ENCODE assay signal across 12 cellular contexts in genomic region chr7:44983742-44984477, GRCh38. TPM values are rescaled to one million over a fixed set of nuclear protein-coding genes. Genes with fewer than 3 reads are reported as not detected.
DNase-seq lines count a peak whose midpoint lies in the region; ATAC-seq, FAIRE-seq and TF ChIP-seq lines count a peak whose summit lies in the region.
"Had no signal": no experiment of that assay in that cellular context is flagged by ENCODE, and none has a peak within 500 bp of the region (broad histone marks: within the 10 kb centered on the region; RNA-seq: fewer than 3 reads in every experiment).

No MANE protein-coding gene starts in this region.

- H3F3A ChIP-seq in GM23248 (ENCODE audit: insufficient read depth): peaks cover 63% of the 10 kb centered on the region

- 80 to 85% methylated on average over 6 of the region's 6 CpGs for WGBS in GM23248 (ENCODE audit: low coverage in 1 of 2, low lambda C conversion rate in 2 of 2, missing lambda C conversion rate in 2 of 2), 2 experiments
- WGBS in HepG2 (ENCODE audit: low lambda C conversion rate): 43% methylated on average over 6 of the region's 6 CpGs

- POLR2A ChIA-PET in activated CD8-positive, alpha-beta T cell treated with anti-CD3 and anti-CD28 coated beads for 36 hours (lab: Charles Lee): interaction anchor here (0.6 to 16.8 kb wide), 17 partner anchors 9 to 345 kb away, joined by 3 to 328 read pairs (median 5); partner anchors contain the start of genes CCM2, H2AZ2, PPIA and TBRG4
- POLR2A ChIA-PET in GM10248 (lab: Yijun Ruan, JAX): interaction anchor here (0.7 to 1.9 kb wide), 5 partner anchors 13 to 53 kb away, joined by 3 to 13 read pairs (median 3); partner anchors contain the start of gene CCM2
- POLR2A ChIA-PET in HepG2 (lab: Yijun Ruan, JAX): no interaction called here

- no peaks in the 10 kb centered on the region for H3K9me3 ChIP-seq in GM23248 (ENCODE audit: low read depth)
- H3K9me3 ChIP-seq in iPS-20b (ENCODE audit: insufficient read depth, low read depth, low read length): no peaks in the 10 kb centered on the region
- no peaks in the 10 kb centered on the region for H3K9me3 ChIP-seq in HepG2 (ENCODE audit: low read length)

- TF ChIP-seq CTCF in 22Rv1 (IDR thresholded peaks at IDR 0.05): no peak
- TF ChIP-seq CTCF in activated CD8-positive, alpha-beta T cell treated with anti-CD3 and anti-CD28 coated beads for 36 hours (IDR thresholded peaks at IDR 0.05): no peak
- TF ChIP-seq CTCF in GM10248 (IDR thresholded peaks at IDR 0.05; ENCODE audit: control extremely low read depth, extremely low read depth, low read depth, missing control alignments): no peak
- TF ChIP-seq CTCF in HepG2 (CRISPR knock-in tag; IDR thresholded peaks at IDR 0.05): no peak

- H3K9me3 Mint-ChIP-seq in activated CD8-positive, alpha-beta T cell treated with anti-CD3 and anti-CD28 coated beads for 36 hours: no peaks in the 10 kb centered on the region

- H3K4me3 ChIP-seq in GM23248: no peak overlapping the region; the same call in 1 of the 2 replicates
- H3K4me3 ChIP-seq in iPS-20b (ENCODE audit: low read length): peak overlapping the region; percentile 100; the same call in 1 of the 2 replicates
- no peak overlapping the region for H3K4me3 ChIP-seq in HepG2 (replicated peaks in 1 of 3; ENCODE audit: insufficient read depth in 1 of 3, low read depth in 2 of 3, low read length in 3 of 3)

- peaks cover 27% of the 10 kb centered on the region for H3K36me3 ChIP-seq in GM23248 (ENCODE audit: low read depth)
- peaks cover 51% of the 10 kb centered on the region for H3K36me3 ChIP-seq in iPS-20b (ENCODE audit: insufficient read depth, low read depth, low read length)
- no peaks in the 10 kb centered on the region for H3K36me3 ChIP-seq in HepG2 (replicated peaks in 1 of 2; ENCODE audit: control insufficient read depth in 1 of 2, insufficient read depth in 2 of 2, low read length in 2 of 2)

- intact Hi-C loops in activated CD8-positive, alpha-beta T cell treated with anti-CD3 and anti-CD28 coated beads for 36 hours (cut with micrococcal nuclease): loop anchor here (2.0 to 10.0 kb wide), 2 partner anchors 17 to 129 kb away; partner anchors contain the start of gene CCM2
- intact Hi-C loops in HepG2 (cut with micrococcal nuclease; ENCODE audit: unreplicated experiment): no loop called here

- no peak for TF ChIP-seq POLR2A in HepG2 (IDR thresholded peaks at IDR 0.05; ENCODE audit: insufficient read depth in 1 of 2, low read depth in 2 of 2, low read length in 2 of 2)

- H4K20me1 ChIP-seq in GM23248 (ENCODE audit: insufficient read depth): no peaks in the 10 kb centered on the region
- no peaks in the 10 kb centered on the region for H4K20me1 ChIP-seq in HepG2 (ENCODE audit: insufficient read depth, low read length)

- peaks cover 25% of the 10 kb centered on the region for H3K79me2 ChIP-seq in GM23248 (ENCODE audit: insufficient read depth)
- H3K79me2 ChIP-seq in HepG2 (ENCODE audit: insufficient read depth, low read length): no peaks in the 10 kb centered on the region

- H3K4me1 ChIP-seq in GM23248 (ENCODE audit: insufficient read depth): peaks cover 36% of the 10 kb centered on the region
- H3K4me1 ChIP-seq in iPS-20b (ENCODE audit: insufficient read depth, low read length): peaks cover 10% of the 10 kb centered on the region; the same call in 1 of the 2 replicates
- H3K4me1 ChIP-seq in HepG2 (ENCODE audit: insufficient read depth, low read length): peaks cover 10% of the 10 kb centered on the region

- CTCF ChIA-PET in activated CD8-positive, alpha-beta T cell treated with anti-CD3 and anti-CD28 coated beads for 36 hours (lab: Charles Lee): interaction anchor here (1.1 to 7.1 kb wide), 4 partner anchors 11 to 153 kb away, joined by 3 to 42 read pairs (median 14); no protein-coding TSS in a partner anchor
- CTCF ChIA-PET in GM10248 (lab: Yijun Ruan, JAX) (interaction anchor here (1.1 to 2.1 kb wide), 6 partner anchors 10 to 101 kb away, joined by 3 to 7 read pairs (median 3); no protein-coding TSS in a partner anchor), HepG2 (lab: Yijun Ruan, JAX; ENCODE audit: low intra/inter-chr PET ratio, low total read pairs) (no interaction called here)

- H3K27ac ChIP-seq in 22Rv1 (peak overlapping the region; percentile 87), GM23248 (no peak overlapping the region), iPS-20b (ENCODE audit: low read length) (no peak overlapping the region), HepG2 (ENCODE audit: extremely low read length, insufficient read depth, low read length) (no peak overlapping the region)

- H3K9me2 ChIP-seq in GM23248 (ENCODE audit: insufficient read depth): no peaks in the 10 kb centered on the region

- no peak for ATAC-seq in activated CD8-positive, alpha-beta T cell treated with anti-CD3 and anti-CD28 coated beads for 36 hours
- ATAC-seq in GM21423 (IDR thresholded peaks at IDR 0.05; ENCODE audit: unreplicated experiment) (no peak), HepG2 (no peak)

- TF ChIP-seq RAD21 in HepG2 (CRISPR knock-in tag; IDR thresholded peaks at IDR 0.05): no peak

- peaks cover 65% of the 10 kb centered on the region for H3K4me1 Mint-ChIP-seq in activated CD8-positive, alpha-beta T cell treated with anti-CD3 and anti-CD28 coated beads for 36 hours (ENCODE audit: low read depth)

- H3K27me3 Mint-ChIP-seq in activated CD8-positive, alpha-beta T cell treated with anti-CD3 and anti-CD28 coated beads for 36 hours: no peaks in the 10 kb centered on the region

- no peaks in the 10 kb centered on the region for H3K27me3 ChIP-seq in GM23248 (replicated peaks; ENCODE audit: insufficient read depth)
- H3K27me3 ChIP-seq in iPS-20b (ENCODE audit: insufficient read depth, low read length): no peaks in the 10 kb centered on the region
- H3K27me3 ChIP-seq in HepG2 (ENCODE audit: control insufficient read depth in 1 of 2, insufficient read depth in 2 of 2, low read length in 2 of 2): no peaks in the 10 kb centered on the region

- 0 out of 2 replicates have a peak overlapping the region, but pooled peaks have one; percentile 92 for H3K9ac ChIP-seq in GM23248
- H3K9ac ChIP-seq in iPS-20b (ENCODE audit: low read depth, low read length): peak overlapping the region; percentile 100; the same call in 1 of the 2 replicates
- no peak overlapping the region for H3K9ac ChIP-seq in HepG2 (ENCODE audit: insufficient read depth, low read depth, low read length)

- no peak for FAIRE-seq in HepG2 (lab: Jason Lieb, UNC)
- FAIRE-seq: colon had no signal

- peak overlapping the region; percentile 100 for H3K4me3 Mint-ChIP-seq in activated CD8-positive, alpha-beta T cell treated with anti-CD3 and anti-CD28 coated beads for 36 hours

- in situ Hi-C loops in GM23248 (cut with MboI): no loop called here
- in situ Hi-C loops in HepG2 (cut with HindIII; ENCODE audit: extremely low pct_ligation_motif_present, low pct_unique_long_range_greater_than_20kb): no loop called here

- peak overlapping the region; percentile 100 for H3K27ac Mint-ChIP-seq in activated CD8-positive, alpha-beta T cell treated with anti-CD3 and anti-CD28 coated beads for 36 hours

- peaks cover 62% of the 10 kb centered on the region for H3K36me3 Mint-ChIP-seq in activated CD8-positive, alpha-beta T cell treated with anti-CD3 and anti-CD28 coated beads for 36 hours (ENCODE audit: low read depth)

- DNase-seq in GM23248: no peak
- no peak for DNase-seq in activated CD8-positive, alpha-beta T cell treated with anti-CD3 and anti-CD28 coated beads for 36 hours
- DNase-seq in GM10248 (ENCODE audit: extremely low spot score): no peak
- DNase-seq in HepG2 (ENCODE audit: low spot score): no peak
- DNase-seq in cerebellar nuclear complex (lab: John Stamatoyannopoulos, UW): no peak
- DNase-seq: hippocampal formation, NCI-H748 treated with DMSO at 0.1 percent for 48 hours, nucleus accumbens had no signal

- H3K4me2 ChIP-seq in GM23248 (ENCODE audit: unreplicated experiment) (peak overlapping the region; percentile 94), HepG2 (ENCODE audit: low read depth, low read length) (no peak overlapping the region)

- H2AFZ ChIP-seq in GM23248 (no peak overlapping the region), HepG2 (ENCODE audit: low read length) (no peak overlapping the region)

- TF ChIP-seq EP300 in HepG2 (IDR thresholded peaks at IDR 0.05; ENCODE audit: low read depth in 2 of 2, low read length in 2 of 2): no peak
- no peak for TF ChIP-seq EP300 in HepG2 (CRISPR knock-in tag; IDR thresholded peaks at IDR 0.05; ENCODE audit: borderline replicate concordance)

- BruUV-seq in HepG2 (replicated peaks; lab: Mats Ljungman, UMichigan): no TSS peak

RNA-seq across cellular contexts. Expression of gene MYO1G, which starts 5.1 kb away (rescaled TPM):
- total RNA-seq in GM23248 (2014; rRNA removed; shearing (Covaris generic)): not detected in 2 replicates
- polyA plus RNA-seq in GM23248 (2016; fragmentation: Nextera tagmentation; extraction: Ambion mirVana) (0.14 TPM in 1 of 2 replicates, not detected in the other), HepG2 (2011; rRNA removed) (1.1 and 2.4 TPM in 2 replicates)
- total RNA-seq in activated CD8-positive, alpha-beta T cell treated with anti-CD3 and anti-CD28 coated beads for 36 hours: 100 to 1,000 TPM; 399 to 403 TPM
- 0.28 and 0.29 TPM in 2 replicates for total RNA-seq in HepG2 (2016; rRNA removed; fragmentation: Illumina TruSeq; extraction: Trizol)
- total RNA-seq in HepG2 (2016; cell fraction: cytosol; rRNA removed; fragmentation: Illumina TruSeq; extraction: Trizol; ENCODE audit: low read depth): 0.09 TPM in 1 of 2 replicates, not detected in the other
- total RNA-seq in HepG2 (2016; cell fraction: insoluble cytoplasmic fraction; rRNA removed; fragmentation: Illumina TruSeq; extraction: Trizol): 0.12 and 0.22 TPM in 2 replicates
- total RNA-seq in HepG2 (2016; cell fraction: membrane; rRNA removed; fragmentation: Illumina TruSeq; extraction: Trizol): not detected in 2 replicates
- 0.28 TPM in 1 of 2 replicates, not detected in the other for total RNA-seq in HepG2 (2016; cell fraction: nucleus; rRNA removed; fragmentation: Illumina TruSeq; extraction: Trizol)
- 0.71 and 1.2 TPM in 2 replicates for polyA plus RNA-seq in HepG2 (2011; cell fraction: cytosol; rRNA removed)
- 3.8 and 5.7 TPM in 2 replicates for polyA plus RNA-seq in HepG2 (2011; cell fraction: nucleus; rRNA removed)
- polyA plus RNA-seq in HepG2 (2012): 0.44 and 1.2 TPM in 2 replicates
- polyA plus RNA-seq in HepG2 (2016; cell fraction: cytosol; fragmentation: Illumina TruSeq; extraction: Trizol; ENCODE audit: low read depth): not detected in 2 replicates
- polyA plus RNA-seq in HepG2 (2016; cell fraction: insoluble cytoplasmic fraction; fragmentation: Illumina TruSeq; extraction: Trizol; ENCODE audit: low read depth): 0.15 and 0.21 TPM in 2 replicates
- 0.08 TPM in 1 of 2 replicates, not detected in the other for polyA plus RNA-seq in HepG2 (2016; cell fraction: membrane; fragmentation: Illumina TruSeq; extraction: Trizol; ENCODE audit: low read depth)
- 0.31 and 0.44 TPM in 2 replicates for polyA plus RNA-seq in HepG2 (2016; cell fraction: nucleus; fragmentation: Illumina TruSeq; extraction: Trizol; ENCODE audit: insufficient read depth, low read depth)
- 1.7 and 89.4 TPM in 2 replicates for polyA minus RNA-seq in HepG2 (2011; rRNA and poly(A)+ RNA removed; ENCODE audit: low replicate concordance)
- polyA minus RNA-seq in HepG2 (2011; cell fraction: cytosol; rRNA and poly(A)+ RNA removed): 0.70 and 1.2 TPM in 2 replicates
- polyA minus RNA-seq in HepG2 (2011; cell fraction: nucleus; rRNA and poly(A)+ RNA removed): 1.4 and 2.6 TPM in 2 replicates

RNA-seq across cellular contexts. Expression of gene CCM2, which starts 16.1 kb away (rescaled TPM):
- total RNA-seq in GM23248 (2014; rRNA removed; shearing (Covaris generic)): 63.8 and 77.3 TPM in 2 replicates
- polyA plus RNA-seq in GM23248 (2016; fragmentation: Nextera tagmentation; extraction: Ambion mirVana) (69.3 and 78.7 TPM in 2 replicates), HepG2 (2011; rRNA removed) (13.7 and 20.8 TPM in 2 replicates)
- total RNA-seq in activated CD8-positive, alpha-beta T cell treated with anti-CD3 and anti-CD28 coated beads for 36 hours: 10 to 100 TPM; 72.3 to 77.5 TPM
- total RNA-seq in HepG2 (2016; rRNA removed; fragmentation: Illumina TruSeq; extraction: Trizol): 14.2 and 15.8 TPM in 2 replicates
- total RNA-seq in HepG2 (2016; cell fraction: cytosol; rRNA removed; fragmentation: Illumina TruSeq; extraction: Trizol; ENCODE audit: low read depth): 18.2 and 19.1 TPM in 2 replicates
- 12.5 and 16.6 TPM in 2 replicates for total RNA-seq in HepG2 (2016; cell fraction: insoluble cytoplasmic fraction; rRNA removed; fragmentation: Illumina TruSeq; extraction: Trizol)
- total RNA-seq in HepG2 (2016; cell fraction: membrane; rRNA removed; fragmentation: Illumina TruSeq; extraction: Trizol): 37.4 and 37.5 TPM in 2 replicates
- 9.5 and 10.1 TPM in 2 replicates for total RNA-seq in HepG2 (2016; cell fraction: nucleus; rRNA removed; fragmentation: Illumina TruSeq; extraction: Trizol)
- 13.4 and 18.8 TPM in 2 replicates for polyA plus RNA-seq in HepG2 (2011; cell fraction: cytosol; rRNA removed)
- 21.0 and 23.0 TPM in 2 replicates for polyA plus RNA-seq in HepG2 (2011; cell fraction: nucleus; rRNA removed)
- polyA plus RNA-seq in HepG2 (2012): 10.2 and 13.2 TPM in 2 replicates
- 25.8 and 27.8 TPM in 2 replicates for polyA plus RNA-seq in HepG2 (2016; cell fraction: cytosol; fragmentation: Illumina TruSeq; extraction: Trizol; ENCODE audit: low read depth)
- 14.5 and 18.7 TPM in 2 replicates for polyA plus RNA-seq in HepG2 (2016; cell fraction: insoluble cytoplasmic fraction; fragmentation: Illumina TruSeq; extraction: Trizol; ENCODE audit: low read depth)
- polyA plus RNA-seq in HepG2 (2016; cell fraction: membrane; fragmentation: Illumina TruSeq; extraction: Trizol; ENCODE audit: low read depth): 34.2 and 39.7 TPM in 2 replicates
- polyA plus RNA-seq in HepG2 (2016; cell fraction: nucleus; fragmentation: Illumina TruSeq; extraction: Trizol; ENCODE audit: insufficient read depth, low read depth): 20.6 and 22.6 TPM in 2 replicates
- polyA minus RNA-seq in HepG2 (2011; rRNA and poly(A)+ RNA removed; ENCODE audit: low replicate concordance): 18.9 and 30.7 TPM in 2 replicates
- 8.0 and 10.6 TPM in 2 replicates for polyA minus RNA-seq in HepG2 (2011; cell fraction: cytosol; rRNA and poly(A)+ RNA removed)
- 3.9 and 8.0 TPM in 2 replicates for polyA minus RNA-seq in HepG2 (2011; cell fraction: nucleus; rRNA and poly(A)+ RNA removed)

Comparison
In these comparisons a context has a peak if more than half of its experiments do, and no peak if none do; other contexts are left out.
1. RNA of gene MYO1G, which starts 5.1 kb away (total RNA-seq): 399 to 403 TPM in activated CD8-positive, alpha-beta T cell treated with anti-CD3 and anti-CD28 coated beads for 36 hours; 0.09 to 0.29 TPM in HepG2 and not detected in GM23248; every median in the first group is over 100 times any median in the second.